ENCODE assay signal across 1 cellular context in the genomic region with DNA sequence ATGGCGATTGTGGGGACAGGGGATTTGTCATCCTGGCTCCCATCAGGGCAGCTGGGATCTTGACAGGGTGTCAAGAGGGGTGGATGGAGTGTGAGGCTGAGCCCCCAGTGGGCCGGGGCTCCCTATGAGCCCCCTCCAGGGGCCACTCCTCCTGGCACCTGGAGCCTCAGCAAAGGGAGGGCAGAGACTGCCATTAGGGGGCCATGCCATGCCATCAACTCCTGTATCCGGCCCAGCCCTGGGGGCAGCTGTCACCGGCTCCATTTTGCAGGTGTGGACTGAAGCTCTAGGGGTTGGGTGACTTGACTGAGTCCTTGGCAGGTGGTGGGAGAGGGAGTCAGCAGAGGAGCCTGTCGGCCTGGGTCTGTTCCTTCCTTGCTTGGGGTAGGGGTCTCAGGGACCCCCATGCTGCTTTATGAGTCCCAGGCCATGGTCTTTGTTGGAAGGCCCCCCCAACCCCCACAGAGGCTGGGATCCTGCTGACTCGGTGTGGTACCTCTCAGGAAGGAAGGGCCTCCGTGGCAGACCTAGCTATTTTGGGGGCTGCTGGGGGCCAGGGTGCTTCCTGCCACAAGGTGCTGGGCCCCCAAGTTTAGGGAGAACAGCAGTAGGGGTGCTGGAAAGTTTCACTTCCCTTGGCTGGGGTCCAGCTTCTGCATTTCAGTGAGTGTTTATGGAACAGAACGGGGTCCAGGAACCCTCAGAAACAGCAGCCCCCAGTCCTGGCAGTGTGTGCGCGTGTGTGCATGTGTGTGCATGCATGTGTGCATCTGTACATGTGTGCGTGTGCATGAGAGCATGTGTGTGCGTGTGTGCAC.
TF ChIP-seq lines count a peak whose summit lies in the region.

No MANE protein-coding gene starts in this region.

TF ChIP-seq in H1, 55 proteins besides CTCF, POLR2A, EP300 and RAD21:
- TF ChIP-seq CBX5 (IDR thresholded peaks at IDR 0.05; ENCODE audit: low read depth, low read length) (no peak), TAF7 (optimal IDR thresholded peaks at IDR 0.05; ENCODE audit: borderline replicate concordance, low read depth, low read length) (no peak), SP1 (IDR thresholded peaks at IDR 0.05; ENCODE audit: low read depth, low read length) (no peak), TEAD4 (IDR thresholded peaks at IDR 0.05; ENCODE audit: low read depth, low read length) (no peak), POLR2AphosphoS5 (IDR thresholded peaks at IDR 0.05; ENCODE audit: low read depth, low read length) (no peak), ZNF274 (IDR thresholded peaks at IDR 0.05; ENCODE audit: borderline replicate concordance, extremely low read depth, low read length) (no peak), SP2 (IDR thresholded peaks at IDR 0.05; ENCODE audit: low read length) (no peak), CHD1 (IDR thresholded peaks at IDR 0.05; ENCODE audit: low read depth, low read length) (no peak), HDAC2 (IDR thresholded peaks at IDR 0.05; ENCODE audit: borderline replicate concordance in 1 of 2, low read depth in 2 of 2, low read length in 2 of 2) (no peak), JUND (IDR thresholded peaks at IDR 0.05; ENCODE audit: low read length) (no peak), NRF1 (IDR thresholded peaks at IDR 0.05; ENCODE audit: low read depth, low read length) (no peak), JUN (IDR thresholded peaks at IDR 0.05; ENCODE audit: low read depth, low read length) (no peak), BRCA1 (IDR thresholded peaks at IDR 0.05; ENCODE audit: low read depth, low read length) (no peak), FOSL1 (IDR thresholded peaks at IDR 0.05; ENCODE audit: insufficient read depth, low read depth, low read length) (no peak)
